Comparison of ENCODE assay signal across 32 cellular contexts in genomic region chr1:46405204-46405555, GRCh38.
"Had no signal": no experiment of that assay in that cellular context is flagged by ENCODE, and none has a peak within 500 bp of the region (broad histone marks: within the 10 kb centered on the region; RNA-seq: fewer than 3 reads in every experiment).

No MANE protein-coding gene starts in this region.

- ATAC-seq: activated naive CD8-positive, alpha-beta T cell treated with anti-CD3 and anti-CD28 coated beads, Interleukin-2, amount 50 U/mL, for 24 hours; activated T-cell treated with anti-CD3 and anti-CD28 coated beads, Interleukin-2, amount 50 U/mL, for 4 hours; PC-3; Right ventricle myocardium inferior had no signal

- H3K9me3 ChIP-seq: Peyer's patch had no signal

- H3K27me3 ChIP-seq: Peyer's patch had no signal

- H3K27ac ChIP-seq: brain microvascular endothelial cell, Peyer's patch had no signal

- DNase-seq: activated B cell treated with CpG ODN at 0.5 μM for 24 hours; activated CD4-positive, alpha-beta memory T cell treated with anti-CD3 and anti-CD28 coated beads for 36 hours; activated CD4-positive, alpha-beta T cell treated with anti-CD3 and anti-CD28 coated beads for 4 hours; activated CD4-positive, alpha-beta T cell treated with anti-CD3 and anti-CD28 coated beads, Interleukin-2, amount 50 U/mL, for 1 hour; activated CD4-positive, CD25-positive, alpha-beta regulatory T cell treated with anti-CD3 and anti-CD28 coated beads, Interleukin-2, amount 50 U/mL, for 72 hours; activated CD8-positive, alpha-beta memory T cell treated with anti-CD3 and anti-CD28 coated beads, Interleukin-2, amount 50 U/mL, for 4 hours; activated gamma-delta T cell treated with Interleukin-2 at 50 U/mL for 16 hours; activated naive CD4-positive, alpha-beta T cell treated with anti-CD3 and anti-CD28 coated beads for 36 hours; activated naive CD8-positive, alpha-beta T cell treated with anti-CD3 and anti-CD28 coated beads, Interleukin-2, amount 50 U/mL, for 24 hours; activated T-cell treated with anti-CD3 and anti-CD28 coated beads for 4 hours; activated T-cell treated with anti-CD3 and anti-CD28 coated beads, Interleukin-2, amount 50 U/mL, for 4 hours; amniotic stem cell; brain microvascular endothelial cell; central memory CD4-positive, alpha-beta T cell; NCI-H1105; NCI-H1417 treated with DMSO at 0.1 percent for 48 hours; NCI-H187 treated with DMSO at 0.1 percent for 48 hours; NCI-H2081; NCI-H2171 treated with DMSO at 0.1 percent for 48 hours; NCI-H2227 treated with DMSO at 0.1 percent for 48 hours; NCI-H446; NCI-H510A treated with DMSO at 0.1 percent for 48 hours; NCI-H526 treated with DMSO at 0.1 percent for 48 hours; NCI-H82; PC-3; Peyer's patch; RPMI8226; SIG-M5; T-helper 1 cell; T-helper 2 cell; T-helper 9 cell had no signal

- H3K36me3 ChIP-seq: brain microvascular endothelial cell had no signal

- H3K4me3 ChIP-seq: Peyer's patch had no signal
